ENCODE assay signal across 1 cellular context in the genomic region with DNA sequence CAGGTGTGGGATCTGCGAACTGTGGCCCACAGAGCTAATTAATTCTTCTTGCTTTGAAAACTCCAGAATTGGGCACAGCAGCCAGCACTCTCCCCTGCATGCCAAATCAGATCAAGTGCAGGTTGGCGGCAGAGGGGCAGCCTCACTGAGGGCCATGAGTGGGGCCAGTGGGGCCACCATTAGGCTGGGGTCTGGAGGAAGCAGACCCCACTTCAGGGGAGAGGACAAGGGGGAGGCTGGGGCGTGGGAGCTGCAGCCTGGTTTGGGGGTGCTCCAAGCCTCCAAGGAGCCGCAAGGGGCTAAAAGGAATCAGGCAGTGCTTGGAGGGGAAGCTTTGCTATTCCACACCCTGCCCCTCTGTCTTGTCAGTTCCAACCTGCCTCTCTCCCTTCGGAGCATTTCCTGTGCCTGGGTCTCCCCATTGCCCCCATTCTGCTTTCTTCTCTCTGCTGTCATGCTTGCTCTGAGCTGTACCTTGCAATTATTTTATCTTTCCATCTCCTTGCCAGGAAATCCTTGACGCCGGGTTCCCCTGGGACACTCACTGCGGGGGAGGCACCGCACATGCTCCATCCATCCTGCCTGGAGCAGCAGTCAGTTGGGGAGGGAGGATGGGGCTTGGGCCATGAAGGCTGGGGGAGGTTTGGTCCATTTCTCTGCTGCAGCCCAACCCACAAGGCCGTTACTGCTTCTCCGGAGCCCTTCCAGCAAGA.
TF ChIP-seq lines count a peak whose summit lies in the region.

No MANE protein-coding gene starts in this region.

TF ChIP-seq in IMR-90, 13 proteins besides CTCF, POLR2A, EP300 and RAD21:
- TF ChIP-seq RCOR1 (IDR thresholded peaks at IDR 0.05; ENCODE audit: insufficient replicate concordance, low read length) (no peak), MXI1 (IDR thresholded peaks at IDR 0.05; ENCODE audit: borderline replicate concordance, low read depth, low read length) (no peak), CEBPB (IDR thresholded peaks at IDR 0.05; ENCODE audit: low read depth, low read length) (no peak), SMC3 (IDR thresholded peaks at IDR 0.05; ENCODE audit: low read depth, low read length) (no peak), BHLHE40 (IDR thresholded peaks at IDR 0.05; ENCODE audit: low read depth, low read length) (no peak), FOS (IDR thresholded peaks at IDR 0.05; ENCODE audit: low read depth, low read length) (no peak), MAZ (IDR thresholded peaks at IDR 0.05; ENCODE audit: borderline replicate concordance, low read depth, low read length) (no peak), NFE2L2 (IDR thresholded peaks at IDR 0.05; ENCODE audit: low read depth, low read length) (no peak), RFX5 (IDR thresholded peaks at IDR 0.05; ENCODE audit: low read depth, low read length) (no peak)
- TF ChIP-seq, protein P1, sequence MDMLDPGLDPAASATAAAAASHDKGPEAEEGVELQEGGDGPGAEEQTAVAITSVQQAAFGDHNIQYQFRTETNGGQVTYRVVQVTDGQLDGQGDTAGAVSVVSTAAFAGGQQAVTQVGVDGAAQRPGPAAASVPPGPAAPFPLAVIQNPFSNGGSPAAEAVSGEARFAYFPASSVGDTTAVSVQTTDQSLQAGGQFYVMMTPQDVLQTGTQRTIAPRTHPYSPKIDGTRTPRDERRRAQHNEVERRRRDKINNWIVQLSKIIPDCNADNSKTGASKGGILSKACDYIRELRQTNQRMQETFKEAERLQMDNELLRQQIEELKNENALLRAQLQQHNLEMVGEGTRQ (IDR thresholded peaks at IDR 0.05; ENCODE audit: low read depth, low read length), result no peak
- TF ChIP-seq, protein P2, sequence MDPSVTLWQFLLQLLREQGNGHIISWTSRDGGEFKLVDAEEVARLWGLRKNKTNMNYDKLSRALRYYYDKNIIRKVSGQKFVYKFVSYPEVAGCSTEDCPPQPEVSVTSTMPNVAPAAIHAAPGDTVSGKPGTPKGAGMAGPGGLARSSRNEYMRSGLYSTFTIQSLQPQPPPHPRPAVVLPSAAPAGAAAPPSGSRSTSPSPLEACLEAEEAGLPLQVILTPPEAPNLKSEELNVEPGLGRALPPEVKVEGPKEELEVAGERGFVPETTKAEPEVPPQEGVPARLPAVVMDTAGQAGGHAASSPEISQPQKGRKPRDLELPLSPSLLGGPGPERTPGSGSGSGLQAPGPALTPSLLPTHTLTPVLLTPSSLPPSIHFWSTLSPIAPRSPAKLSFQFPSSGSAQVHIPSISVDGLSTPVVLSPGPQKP (IDR thresholded peaks at IDR 0.05; ENCODE audit: borderline replicate concordance, low read depth, low read length), result no peak
